6 cellular contexts compared by ENCODE assay signal in genomic region chr17:65003668-65004067, GRCh38. TPM values are rescaled to one million over a fixed set of nuclear protein-coding genes. Genes with fewer than 3 reads are reported as not detected.
A peak's percentile ranks its signal among the peaks of the same experiment; 100 is the strongest.
DNase-seq lines count a peak whose midpoint lies in the region; ATAC-seq, FAIRE-seq and TF ChIP-seq lines count a peak whose summit lies in the region.
"Not testable (repeated sequence)": the region's sequence is repeated elsewhere in the genome, so short reads cannot be mapped to it uniquely, and the experiment has no call there.

No MANE protein-coding gene starts in this region.

- TF ChIP-seq POLR2A in HepG2 (IDR thresholded peaks at IDR 0.05; ENCODE audit: insufficient read depth in 1 of 2, low read depth in 2 of 2, low read length in 2 of 2): not testable (repeated sequence)

- not testable (repeated sequence) for BruUV-seq in HepG2 (replicated peaks; lab: Mats Ljungman, UMichigan)

- not testable (repeated sequence) for TF ChIP-seq CTCF in CD8-positive, alpha-beta T cell (IDR thresholded peaks at IDR 0.05); OCI-LY1 (IDR thresholded peaks at IDR 0.05; ENCODE audit: low read length); hepatocyte (IDR thresholded peaks at IDR 0.05; ENCODE audit: poor library complexity); HepG2 (CRISPR knock-in tag; IDR thresholded peaks at IDR 0.05)

- peaks cover 10% of the 10 kb centered on the region for H3K4me1 Mint-ChIP-seq in CD8-positive, alpha-beta T cell (ENCODE audit: low read depth)
- peaks cover 12% of the 10 kb centered on the region for H3K4me1 Mint-ChIP-seq in T-helper 17 cell

- not testable (repeated sequence) for ATAC-seq in CD8-positive, alpha-beta T cell; T-helper 17 cell
- peak; percentile 96 for ATAC-seq in HepG2

- CTCF ChIA-PET in CD8-positive, alpha-beta T cell (lab: Charles Lee); HepG2 (lab: Yijun Ruan, JAX; ENCODE audit: low intra/inter-chr PET ratio, low total read pairs): not testable (repeated sequence)

- DNase-seq in CD8-positive, alpha-beta T cell; T-helper 17 cell; hepatocyte (ENCODE audit: low spot score); urothelium cell line (ENCODE audit: low spot score): not testable (repeated sequence)
- peak; percentile 50 for DNase-seq in HepG2 (ENCODE audit: low spot score)

- intact Hi-C loops in CD8-positive, alpha-beta T cell (cut with DNase I, micrococcal nuclease): not testable (repeated sequence)
- intact Hi-C loops in HepG2 (cut with micrococcal nuclease; ENCODE audit: unreplicated experiment): loop anchor here (5.0 kb wide), 1 partner anchor 1964 kb away; no protein-coding TSS in a partner anchor

- H3K27ac Mint-ChIP-seq in CD8-positive, alpha-beta T cell: peak overlapping the region; percentile 30
- H3K27ac Mint-ChIP-seq in T-helper 17 cell: peak overlapping the region; percentile 27

- H3K9me2 ChIP-seq in OCI-LY1 (ENCODE audit: low read depth, low read length); hepatocyte (replicated peaks; ENCODE audit: insufficient read depth): not testable (repeated sequence)

- not testable (repeated sequence) for H2AFZ ChIP-seq in OCI-LY1 (ENCODE audit: low read length); hepatocyte; HepG2 (ENCODE audit: low read length)

- POLR2A ChIA-PET in CD8-positive, alpha-beta T cell (lab: Charles Lee): not testable (repeated sequence)
- POLR2A ChIA-PET in HepG2 (lab: Yijun Ruan, JAX): interaction anchor here (0.9 to 1.8 kb wide), 2 partner anchors 18 to 53 kb away, joined by 3 read pairs; partner anchors contain the start of gene GNA13

- not testable (repeated sequence) for H3K4me3 ChIP-seq in CD8-positive, alpha-beta T cell (ENCODE audit: low read depth, low read length); OCI-LY1 (ENCODE audit: low read depth, low read length, poor library complexity, severe bottlenecking); hepatocyte; HepG2 (replicated peaks in 1 of 3; ENCODE audit: insufficient read depth in 1 of 3, low read depth in 2 of 3, low read length in 3 of 3)

- not testable (repeated sequence) for H3K27ac ChIP-seq in CD8-positive, alpha-beta T cell (ENCODE audit: low read depth, low read length); HepG2 (ENCODE audit: extremely low read length, insufficient read depth, low read length)
- H3K27ac ChIP-seq in OCI-LY1 (ENCODE audit: low read depth, low read length, poor library complexity, severe bottlenecking) (peak overlapping the region; percentile 27), hepatocyte (peak overlapping the region; percentile 1)

- TF ChIP-seq EP300 in HepG2 (IDR thresholded peaks at IDR 0.05; ENCODE audit: low read depth in 2 of 2, low read length in 2 of 2); HepG2 (CRISPR knock-in tag; IDR thresholded peaks at IDR 0.05; ENCODE audit: borderline replicate concordance): not testable (repeated sequence)

- not testable (repeated sequence) for H3K9ac ChIP-seq in OCI-LY1 (ENCODE audit: low read length); HepG2 (ENCODE audit: insufficient read depth, low read depth, low read length)

- H3K4me3 Mint-ChIP-seq in CD8-positive, alpha-beta T cell; T-helper 17 cell: not testable (repeated sequence)

- not testable (repeated sequence) for H3K79me2 ChIP-seq in OCI-LY1 (ENCODE audit: insufficient read depth, low read length); hepatocyte; HepG2 (ENCODE audit: insufficient read depth, low read length)

- not testable (repeated sequence) for H3K27me3 Mint-ChIP-seq in CD8-positive, alpha-beta T cell (ENCODE audit: low read depth); T-helper 17 cell

- FAIRE-seq in HepG2 (lab: Jason Lieb, UNC) (peak; percentile 98), urothelium cell line (lab: Jason Lieb, UNC) (peak; percentile 55)

- peaks cover 12% of the 10 kb centered on the region for H3K36me3 Mint-ChIP-seq in CD8-positive, alpha-beta T cell
- H3K36me3 Mint-ChIP-seq in T-helper 17 cell (ENCODE audit: low read depth): not testable (repeated sequence)

- 51% methylated on average over 3 of the region's 3 CpGs for WGBS in hepatocyte (ENCODE audit: low lambda C conversion rate, missing lambda C conversion rate)
- 0% methylated on average over 3 of the region's 3 CpGs for WGBS in HepG2 (ENCODE audit: low lambda C conversion rate)

- not testable (repeated sequence) for TF ChIP-seq RAD21 in HepG2 (CRISPR knock-in tag; IDR thresholded peaks at IDR 0.05)

- not testable (repeated sequence) for H3K9me3 Mint-ChIP-seq in CD8-positive, alpha-beta T cell

- not testable (repeated sequence) for H3K4me1 ChIP-seq in CD8-positive, alpha-beta T cell (ENCODE audit: insufficient read depth, low read length); hepatocyte (ENCODE audit: insufficient read depth)
- H3K4me1 ChIP-seq in OCI-LY1 (ENCODE audit: insufficient read depth, low read length, severe bottlenecking): peaks cover 40% of the 10 kb centered on the region
- H3K4me1 ChIP-seq in HepG2 (ENCODE audit: insufficient read depth, low read length): peaks cover 30% of the 10 kb centered on the region

- in situ Hi-C loops in HepG2 (cut with HindIII; ENCODE audit: extremely low pct_ligation_motif_present, low pct_unique_long_range_greater_than_20kb): not testable (repeated sequence)

- H3K27me3 ChIP-seq in CD8-positive, alpha-beta T cell (ENCODE audit: insufficient read depth, low read length); OCI-LY1 (ENCODE audit: insufficient read depth, low read length); hepatocyte; HepG2 (ENCODE audit: control insufficient read depth in 1 of 2, insufficient read depth in 2 of 2, low read length in 2 of 2): not testable (repeated sequence)

- not testable (repeated sequence) for H3K4me2 ChIP-seq in OCI-LY1 (ENCODE audit: low read length); hepatocyte
- H3K4me2 ChIP-seq in HepG2 (ENCODE audit: low read depth, low read length): peak overlapping the region; percentile 28

- not testable (repeated sequence) for H3F3A ChIP-seq in OCI-LY1 (ENCODE audit: insufficient read depth, low read length)

- H4K20me1 ChIP-seq in OCI-LY1 (ENCODE audit: insufficient read depth, low read length); hepatocyte (ENCODE audit: insufficient read depth, poor library complexity, severe bottlenecking); HepG2 (ENCODE audit: insufficient read depth, low read length): not testable (repeated sequence)

- not testable (repeated sequence) for H3K9me3 ChIP-seq in CD8-positive, alpha-beta T cell (ENCODE audit: low read length); OCI-LY1 (ENCODE audit: low read length); T-helper 17 cell (ENCODE audit: control insufficient read depth, low read length, poor library complexity, severe bottlenecking); hepatocyte (ENCODE audit: low read depth); HepG2 (ENCODE audit: low read length)

- not testable (repeated sequence) for H3K36me3 ChIP-seq in CD8-positive, alpha-beta T cell (ENCODE audit: insufficient read depth, low read length); OCI-LY1 (ENCODE audit: insufficient read depth, low read length); hepatocyte (replicated peaks; ENCODE audit: insufficient read depth, low read depth); HepG2 (replicated peaks in 1 of 2; ENCODE audit: control insufficient read depth in 1 of 2, insufficient read depth in 2 of 2, low read length in 2 of 2)

TF ChIP-seq in HepG2, 621 proteins besides CTCF, POLR2A, EP300 and RAD21 (continues in another document):
- 0 out of 2 replicates have a peak, but pooled peaks have one; percentile 14 for TF ChIP-seq MIXL1 (CRISPR knock-in tag; IDR thresholded peaks at IDR 0.05)
- TF ChIP-seq RARA (CRISPR knock-in tag; IDR thresholded peaks at IDR 0.05): peak; percentile 37; the same call in 1 of the 2 replicates

RNA-seq across cellular contexts. Expression of gene GNA13, which starts 52.9 kb away (rescaled TPM):
- total RNA-seq in CD8-positive, alpha-beta T cell: 100 to 1,000 TPM; 173 to 185 TPM
- total RNA-seq in T-helper 17 cell (100 to 1,000 TPM; 102 to 132 TPM), hepatocyte (67.6 and 69.5 TPM in 2 replicates), HepG2 (2016; rRNA removed; fragmentation: Illumina TruSeq; extraction: Trizol) (22.9 and 45.8 TPM in 2 replicates)
- polyA plus RNA-seq in hepatocyte (13.1 and 17.8 TPM in 2 replicates), HepG2 (2011; rRNA removed) (23.7 and 31.0 TPM in 2 replicates)
- total RNA-seq in HepG2 (2016; cell fraction: cytosol; rRNA removed; fragmentation: Illumina TruSeq; extraction: Trizol; ENCODE audit: low read depth): 8.3 and 10.6 TPM in 2 replicates
- 22.8 and 43.0 TPM in 2 replicates for total RNA-seq in HepG2 (2016; cell fraction: insoluble cytoplasmic fraction; rRNA removed; fragmentation: Illumina TruSeq; extraction: Trizol)
- 30.7 and 34.7 TPM in 2 replicates for total RNA-seq in HepG2 (2016; cell fraction: membrane; rRNA removed; fragmentation: Illumina TruSeq; extraction: Trizol)
- total RNA-seq in HepG2 (2016; cell fraction: nucleus; rRNA removed; fragmentation: Illumina TruSeq; extraction: Trizol): 21.1 and 24.0 TPM in 2 replicates
- polyA plus RNA-seq in HepG2 (2011; cell fraction: cytosol; rRNA removed): 13.2 and 21.5 TPM in 2 replicates
- polyA plus RNA-seq in HepG2 (2011; cell fraction: nucleus; rRNA removed): 10.2 and 12.4 TPM in 2 replicates
- polyA plus RNA-seq in HepG2 (2012): 26.8 and 27.3 TPM in 2 replicates
- polyA plus RNA-seq in HepG2 (2016; cell fraction: cytosol; fragmentation: Illumina TruSeq; extraction: Trizol; ENCODE audit: low read depth): 3.4 and 3.6 TPM in 2 replicates
- polyA plus RNA-seq in HepG2 (2016; cell fraction: insoluble cytoplasmic fraction; fragmentation: Illumina TruSeq; extraction: Trizol; ENCODE audit: low read depth): 41.0 and 43.8 TPM in 2 replicates
- polyA plus RNA-seq in HepG2 (2016; cell fraction: membrane; fragmentation: Illumina TruSeq; extraction: Trizol; ENCODE audit: low read depth): 18.5 and 20.3 TPM in 2 replicates
- 24.4 and 25.6 TPM in 2 replicates for polyA plus RNA-seq in HepG2 (2016; cell fraction: nucleus; fragmentation: Illumina TruSeq; extraction: Trizol; ENCODE audit: insufficient read depth, low read depth)
- polyA minus RNA-seq in HepG2 (2011; rRNA and poly(A)+ RNA removed; ENCODE audit: low replicate concordance): 21.9 and 29.7 TPM in 2 replicates
- polyA minus RNA-seq in HepG2 (2011; cell fraction: cytosol; rRNA and poly(A)+ RNA removed): 37.8 and 38.8 TPM in 2 replicates
- polyA minus RNA-seq in HepG2 (2011; cell fraction: nucleus; rRNA and poly(A)+ RNA removed): 37.3 and 39.9 TPM in 2 replicates
